13 cellular contexts compared by ENCODE assay signal in the genomic region with DNA sequence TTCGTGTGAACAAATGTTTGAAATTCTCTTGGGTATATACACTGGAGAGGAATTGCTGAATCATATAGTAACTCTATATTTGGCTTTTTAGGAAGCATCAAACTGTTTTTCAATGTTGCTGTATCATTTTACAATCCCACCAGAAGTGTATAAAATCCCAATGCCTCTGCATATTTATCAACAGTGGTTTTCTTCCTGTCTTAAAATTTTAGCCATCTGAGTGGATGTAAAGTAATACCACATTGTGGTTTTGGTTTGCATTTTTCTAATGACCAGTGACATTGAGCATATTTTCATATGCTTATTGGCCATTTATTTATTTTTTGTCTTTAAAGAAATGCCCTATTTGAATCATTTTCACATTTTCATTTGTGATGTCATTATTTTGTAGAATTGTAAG. TPM values are rescaled to one million over a fixed set of nuclear protein-coding genes. Genes with fewer than 3 reads are reported as not detected.
DNase-seq lines count a peak whose midpoint lies in the region; ATAC-seq, FAIRE-seq and TF ChIP-seq lines count a peak whose summit lies in the region.
"Had no signal": no experiment of that assay in that cellular context is flagged by ENCODE, and none has a peak within 500 bp of the region (broad histone marks: within the 10 kb centered on the region; RNA-seq: fewer than 3 reads in every experiment).

No MANE protein-coding gene starts in this region.

- H3K27ac Mint-ChIP-seq in astrocyte (ENCODE audit: unreplicated experiment) = no peak overlapping the region
- H3K27ac Mint-ChIP-seq: CD8-positive, alpha-beta memory T cell had no signal

- in situ Hi-C loops in HepG2 (cut with HindIII; ENCODE audit: extremely low pct_ligation_motif_present, low pct_unique_long_range_greater_than_20kb) = no loop called here

- H3K4me1 ChIP-seq in HepG2 (ENCODE audit: insufficient read depth, low read length) (no peaks in the 10 kb centered on the region), right lobe of liver (no peaks in the 10 kb centered on the region), astrocyte (ENCODE audit: insufficient read depth, low read length) (no peaks in the 10 kb centered on the region)
- H3K4me1 ChIP-seq: BLaER1 had no signal

- BruUV-seq in HepG2 (replicated peaks; lab: Mats Ljungman, UMichigan) = no TSS peak

- no peak for TF ChIP-seq RAD21 in HepG2 (CRISPR knock-in tag; IDR thresholded peaks at IDR 0.05)

- H3K27me3 Mint-ChIP-seq in astrocyte (ENCODE audit: low read depth, unreplicated experiment) = no peaks in the 10 kb centered on the region
- no peaks in the 10 kb centered on the region for H3K27me3 Mint-ChIP-seq in activated T-cell treated with anti-CD3 and anti-CD28 coated beads, Interleukin-2, amount 50 U/mL, for 4 hours (ENCODE audit: low read depth)
- H3K27me3 Mint-ChIP-seq: CD8-positive, alpha-beta memory T cell had no signal

- H3K9ac ChIP-seq in HepG2 (ENCODE audit: insufficient read depth, low read depth, low read length) = no peak overlapping the region
- H3K9ac ChIP-seq in astrocyte (ENCODE audit: low read length) = no peak overlapping the region
- H3K9ac ChIP-seq: BLaER1 had no signal

- CTCF ChIA-PET in HepG2 (lab: Yijun Ruan, JAX; ENCODE audit: low intra/inter-chr PET ratio, low total read pairs) = no interaction called here

- no peaks in the 10 kb centered on the region for H4K20me1 ChIP-seq in HepG2 (ENCODE audit: insufficient read depth, low read length)
- no peaks in the 10 kb centered on the region for H4K20me1 ChIP-seq in astrocyte (ENCODE audit: insufficient read depth, low read length)
- H4K20me1 ChIP-seq: BLaER1 had no signal

- DNase-seq in HepG2 (ENCODE audit: low spot score) = no peak
- no peak for DNase-seq in right lobe of liver
- peak; percentile 41 for DNase-seq in astrocyte (ENCODE audit: low read depth)
- peak; percentile 63 for DNase-seq in fibroblast of gingiva (ENCODE audit: low read depth)
- no peak for DNase-seq in activated T-cell treated with anti-CD3 and anti-CD28 coated beads, Interleukin-2, amount 50 U/mL, for 4 hours
- no peak for DNase-seq in SIG-M5 (lab: John Stamatoyannopoulos, UW)
- DNase-seq: 8988T; AML-193; CD8-positive, alpha-beta memory T cell; DMS53 had no signal

- H3K9me3 ChIP-seq in HepG2 (ENCODE audit: low read length) (no peaks in the 10 kb centered on the region), right lobe of liver (peaks cover 0 to 3% (median 0%) of the 10 kb centered on the region in 4 donors), astrocyte (ENCODE audit: insufficient read depth, low read depth, low read length) (no peaks in the 10 kb centered on the region)
- H3K9me3 ChIP-seq: BLaER1 had no signal

- no peaks in the 10 kb centered on the region for H3K4me1 Mint-ChIP-seq in astrocyte (ENCODE audit: low read depth, unreplicated experiment)
- no peaks in the 10 kb centered on the region for H3K4me1 Mint-ChIP-seq in activated T-cell treated with anti-CD3 and anti-CD28 coated beads, Interleukin-2, amount 50 U/mL, for 4 hours (ENCODE audit: low read depth)
- H3K4me1 Mint-ChIP-seq: CD8-positive, alpha-beta memory T cell had no signal

- H3K4me3 Mint-ChIP-seq in astrocyte (ENCODE audit: unreplicated experiment) = no peak overlapping the region
- H3K4me3 Mint-ChIP-seq in activated T-cell treated with anti-CD3 and anti-CD28 coated beads, Interleukin-2, amount 50 U/mL, for 4 hours = no peak overlapping the region
- H3K4me3 Mint-ChIP-seq: CD8-positive, alpha-beta memory T cell had no signal

- no peaks in the 10 kb centered on the region for H3K36me3 Mint-ChIP-seq in astrocyte (ENCODE audit: low read depth, unreplicated experiment)
- no peaks in the 10 kb centered on the region for H3K36me3 Mint-ChIP-seq in activated T-cell treated with anti-CD3 and anti-CD28 coated beads, Interleukin-2, amount 50 U/mL, for 4 hours (ENCODE audit: insufficient read depth)
- H3K36me3 Mint-ChIP-seq: CD8-positive, alpha-beta memory T cell had no signal

- H2AFZ ChIP-seq in HepG2 (ENCODE audit: low read length) = no peak overlapping the region
- no peak overlapping the region for H2AFZ ChIP-seq in astrocyte (ENCODE audit: low read depth, low read length)

- 5% methylated on average over 1 of the region's 1 CpG for WGBS in HepG2 (ENCODE audit: low lambda C conversion rate)
- WGBS in right lobe of liver (ENCODE audit: insufficient coverage, low coverage, low lambda C conversion rate, missing lambda C conversion rate) = 67% methylated on average over 1 of the region's 1 CpG

- TF ChIP-seq POLR2A in HepG2 (IDR thresholded peaks at IDR 0.05; ENCODE audit: insufficient read depth in 1 of 2, low read depth in 2 of 2, low read length in 2 of 2) = no peak
- TF ChIP-seq POLR2A in right lobe of liver (IDR thresholded peaks at IDR 0.05) = no peak

- no peak for TF ChIP-seq CTCF in HepG2 (CRISPR knock-in tag; IDR thresholded peaks at IDR 0.05)
- no peak for TF ChIP-seq CTCF in right lobe of liver (IDR thresholded peaks at IDR 0.05)
- TF ChIP-seq CTCF in astrocyte (IDR thresholded peaks at IDR 0.05; ENCODE audit: insufficient read depth, low read depth, low read length) = no peak

- POLR2A ChIA-PET in HepG2 (lab: Yijun Ruan, JAX) = no interaction called here

- intact Hi-C loops in HepG2 (cut with micrococcal nuclease; ENCODE audit: unreplicated experiment) (no loop called here), right lobe of liver (cut with DNase I) (no loop called here)

- H3K27me3 ChIP-seq in HepG2 (ENCODE audit: control insufficient read depth in 1 of 2, insufficient read depth in 2 of 2, low read length in 2 of 2) (no peaks in the 10 kb centered on the region), right lobe of liver (no peaks in the 10 kb centered on the region), astrocyte (ENCODE audit: insufficient read depth, low read length) (no peaks in the 10 kb centered on the region)
- H3K27me3 ChIP-seq: BLaER1 had no signal

- TF ChIP-seq EP300 in HepG2 (IDR thresholded peaks at IDR 0.05; ENCODE audit: low read depth in 2 of 2, low read length in 2 of 2) = no peak
- TF ChIP-seq EP300 in HepG2 (CRISPR knock-in tag; IDR thresholded peaks at IDR 0.05; ENCODE audit: borderline replicate concordance) = no peak

- no peak overlapping the region for H3K27ac ChIP-seq in HepG2 (ENCODE audit: extremely low read length, insufficient read depth, low read length)
- H3K27ac ChIP-seq in right lobe of liver = no peak overlapping the region
- no peak overlapping the region for H3K27ac ChIP-seq in astrocyte (ENCODE audit: low read depth, low read length)
- H3K27ac ChIP-seq: BLaER1 had no signal

- H3K4me3 ChIP-seq in HepG2 (replicated peaks in 1 of 3; ENCODE audit: insufficient read depth in 1 of 3, low read depth in 2 of 3, low read length in 3 of 3) (no peak overlapping the region), right lobe of liver (no peak overlapping the region), astrocyte (ENCODE audit: insufficient read depth, low read depth, low read length) (no peak overlapping the region)
- H3K4me3 ChIP-seq: BLaER1 had no signal

- H3K79me2 ChIP-seq in HepG2 (ENCODE audit: insufficient read depth, low read length) (no peaks in the 10 kb centered on the region), astrocyte (ENCODE audit: insufficient read depth, low read length) (no peaks in the 10 kb centered on the region)

- H3K36me3 ChIP-seq in HepG2 (replicated peaks in 1 of 2; ENCODE audit: control insufficient read depth in 1 of 2, insufficient read depth in 2 of 2, low read length in 2 of 2) = no peaks in the 10 kb centered on the region
- no peaks in the 10 kb centered on the region for H3K36me3 ChIP-seq in right lobe of liver
- no peaks in the 10 kb centered on the region for H3K36me3 ChIP-seq in astrocyte (ENCODE audit: insufficient read depth, low read length)
- H3K36me3 ChIP-seq: BLaER1 had no signal

- no peaks in the 10 kb centered on the region for H3K9me3 Mint-ChIP-seq in astrocyte (ENCODE audit: unreplicated experiment)
- H3K9me3 Mint-ChIP-seq in activated T-cell treated with anti-CD3 and anti-CD28 coated beads, Interleukin-2, amount 50 U/mL, for 4 hours = peaks cover 8% of the 10 kb centered on the region

- FAIRE-seq in HepG2 (lab: Jason Lieb, UNC) = no peak
- FAIRE-seq in astrocyte (lab: Jason Lieb, UNC) = no peak
- FAIRE-seq: H54 had no signal

- H3K4me2 ChIP-seq in HepG2 (ENCODE audit: low read depth, low read length) = no peak overlapping the region
- H3K4me2 ChIP-seq in astrocyte (ENCODE audit: low read length) = no peak overlapping the region
- H3K4me2 ChIP-seq: BLaER1 had no signal

- ATAC-seq in HepG2 = no peak
- ATAC-seq in right lobe of liver = no peak
- no peak for ATAC-seq in activated T-cell treated with anti-CD3 and anti-CD28 coated beads, Interleukin-2, amount 50 U/mL, for 4 hours
- no peak for ATAC-seq in esophagus mucosa

TF ChIP-seq in HepG2, 621 proteins besides CTCF, POLR2A, EP300 and RAD21 (continues in another document):
- TF ChIP-seq SMAD9 (CRISPR knock-in tag; IDR thresholded peaks at IDR 0.05) (no peak), RCOR2 (CRISPR knock-in tag; IDR thresholded peaks at IDR 0.05) (no peak)

RNA-seq across cellular contexts. Expression of a gene that starts 22.8 kb away (rescaled TPM):
- total RNA-seq in HepG2 (2016; rRNA removed; fragmentation: Illumina TruSeq; extraction: Trizol) (0.04 TPM in 1 of 2 replicates, not detected in the other), right lobe of liver (1 to 10 TPM in 2 of 6 experiments, under 1 TPM in 3, not detected in 1; 0.06 to 1.7 (median 0.15) TPM), astrocyte (1.5 and 2.5 TPM in 2 replicates), esophagus mucosa (0.40 TPM)
- not detected in 2 replicates for total RNA-seq in HepG2 (2016; cell fraction: cytosol; rRNA removed; fragmentation: Illumina TruSeq; extraction: Trizol; ENCODE audit: low read depth)
- total RNA-seq in HepG2 (2016; cell fraction: insoluble cytoplasmic fraction; rRNA removed; fragmentation: Illumina TruSeq; extraction: Trizol) = 0.02 TPM in 1 of 2 replicates, not detected in the other
- total RNA-seq in HepG2 (2016; cell fraction: membrane; rRNA removed; fragmentation: Illumina TruSeq; extraction: Trizol) = not detected in 2 replicates
- 0.34 TPM in 2 replicates for total RNA-seq in HepG2 (2016; cell fraction: nucleus; rRNA removed; fragmentation: Illumina TruSeq; extraction: Trizol)
- polyA plus RNA-seq in HepG2 (2011; rRNA removed) = not detected in 2 replicates
- 0.01 TPM in 1 of 2 replicates, not detected in the other for polyA plus RNA-seq in HepG2 (2011; cell fraction: cytosol; rRNA removed)
- polyA plus RNA-seq in HepG2 (2011; cell fraction: nucleus; rRNA removed) = 0.02 TPM in 1 of 2 replicates, not detected in the other
- polyA plus RNA-seq in HepG2 (2012) = not detected in 2 replicates
- not detected in 2 replicates for polyA plus RNA-seq in HepG2 (2016; cell fraction: cytosol; fragmentation: Illumina TruSeq; extraction: Trizol; ENCODE audit: low read depth)
- not detected in 2 replicates for polyA plus RNA-seq in HepG2 (2016; cell fraction: insoluble cytoplasmic fraction; fragmentation: Illumina TruSeq; extraction: Trizol; ENCODE audit: low read depth)
- not detected in 2 replicates for polyA plus RNA-seq in HepG2 (2016; cell fraction: membrane; fragmentation: Illumina TruSeq; extraction: Trizol; ENCODE audit: low read depth)
- polyA plus RNA-seq in HepG2 (2016; cell fraction: nucleus; fragmentation: Illumina TruSeq; extraction: Trizol; ENCODE audit: insufficient read depth, low read depth) = 0.05 TPM in 1 of 2 replicates, not detected in the other
- 16.6 TPM in 1 of 2 replicates, not detected in the other for polyA minus RNA-seq in HepG2 (2011; rRNA and poly(A)+ RNA removed; ENCODE audit: low replicate concordance)
- polyA minus RNA-seq in HepG2 (2011; cell fraction: cytosol; rRNA and poly(A)+ RNA removed) = 0.30 TPM in 1 of 2 replicates, not detected in the other
- polyA minus RNA-seq in HepG2 (2011; cell fraction: nucleus; rRNA and poly(A)+ RNA removed) = under 0.01 TPM in 2 replicates
- not detected for total RNA-seq in activated T-cell treated with anti-CD3 and anti-CD28 coated beads, Interleukin-2, amount 50 U/mL, for 4 hours
- total RNA-seq: CD8-positive, alpha-beta memory T cell had no signal
- polyA plus RNA-seq: CD8-positive, alpha-beta memory T cell had no signal

Comparison
In these comparisons a context has a peak if more than half of its experiments do, and no peak if none do; other contexts are left out.
1. DNase-seq: peak in astrocyte (single experiment) and fibroblast of gingiva (single experiment); none in HepG2 (single experiment), right lobe of liver (0 of 3), activated T-cell treated with anti-CD3 and anti-CD28 coated beads, Interleukin-2, amount 50 U/mL, for 4 hours (single experiment) and SIG-M5 (single experiment).